1 cellular context compared by ENCODE assay signal in the genomic region with DNA sequence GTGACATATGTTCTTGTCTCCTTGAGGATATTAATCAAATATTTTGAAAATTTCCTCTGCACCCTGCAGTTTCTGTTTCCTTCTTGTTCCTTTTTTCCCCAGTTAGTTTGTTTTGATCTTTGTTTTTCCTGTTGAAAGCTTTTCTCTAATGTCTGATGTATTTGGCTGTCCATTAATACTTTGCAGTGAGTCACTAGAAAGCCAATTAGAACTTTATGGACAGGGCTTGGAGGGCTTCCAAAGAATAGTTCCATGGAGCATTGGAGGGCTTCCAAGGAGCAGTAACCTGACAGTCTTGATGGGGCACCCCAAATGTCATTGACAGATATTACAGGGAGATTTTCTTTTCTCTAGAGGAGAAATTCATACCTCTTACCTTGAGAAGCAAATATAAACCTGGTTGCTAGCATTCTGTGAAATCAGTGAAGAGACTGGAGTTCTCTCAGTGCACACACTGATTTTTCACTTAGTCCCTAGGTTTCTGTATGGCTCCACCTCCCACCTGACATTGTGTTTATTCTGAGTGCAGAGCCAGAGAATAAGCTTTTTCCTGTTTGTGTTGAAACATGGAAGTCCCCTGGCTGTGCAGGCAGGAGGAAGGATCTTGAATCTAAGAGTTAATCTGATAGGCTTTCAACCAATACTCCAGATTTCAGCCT.
TF ChIP-seq lines count a peak whose summit lies in the region.

No MANE protein-coding gene starts in this region.

TF ChIP-seq in HEK293, 187 proteins besides CTCF, POLR2A, EP300 and RAD21 (continued from another document):
- TF ChIP-seq, protein P1, sequence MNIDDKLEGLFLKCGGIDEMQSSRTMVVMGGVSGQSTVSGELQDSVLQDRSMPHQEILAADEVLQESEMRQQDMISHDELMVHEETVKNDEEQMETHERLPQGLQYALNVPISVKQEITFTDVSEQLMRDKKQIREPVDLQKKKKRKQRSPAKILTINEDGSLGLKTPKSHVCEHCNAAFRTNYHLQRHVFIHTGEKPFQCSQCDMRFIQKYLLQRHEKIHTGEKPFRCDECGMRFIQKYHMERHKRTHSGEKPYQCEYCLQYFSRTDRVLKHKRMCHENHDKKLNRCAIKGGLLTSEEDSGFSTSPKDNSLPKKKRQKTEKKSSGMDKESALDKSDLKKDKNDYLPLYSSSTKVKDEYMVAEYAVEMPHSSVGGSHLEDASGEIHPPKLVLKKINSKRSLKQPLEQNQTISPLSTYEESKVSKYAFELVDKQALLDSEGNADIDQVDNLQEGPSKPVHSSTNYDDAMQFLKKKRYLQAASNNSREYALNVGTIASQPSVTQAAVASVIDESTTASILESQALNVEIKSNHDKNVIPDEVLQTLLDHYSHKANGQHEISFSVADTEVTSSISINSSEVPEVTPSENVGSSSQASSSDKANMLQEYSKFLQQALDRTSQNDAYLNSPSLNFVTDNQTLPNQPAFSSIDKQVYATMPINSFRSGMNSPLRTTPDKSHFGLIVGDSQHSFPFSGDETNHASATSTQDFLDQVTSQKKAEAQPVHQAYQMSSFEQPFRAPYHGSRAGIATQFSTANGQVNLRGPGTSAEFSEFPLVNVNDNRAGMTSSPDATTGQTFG (tag by site-specific recombination; IDR thresholded peaks at IDR 0.05; ENCODE audit: borderline replicate concordance): no peak
- TF ChIP-seq HOXC10 (CRISPR knock-in tag; IDR thresholded peaks at IDR 0.05) (no peak), ZNF624 (tag by site-specific recombination; IDR thresholded peaks at IDR 0.05) (no peak), ZNF335 (tag by site-specific recombination; conservative IDR thresholded peaks at IDR 0.05) (0 out of 2 replicates have a peak, but pooled peaks have one; percentile 16), ZNF184 (tag by site-specific recombination; IDR thresholded peaks at IDR 0.05) (no peak), REPIN1 (tag by site-specific recombination; IDR thresholded peaks at IDR 0.05; ENCODE audit: low read depth) (no peak), IKZF3 (tag by site-specific recombination; IDR thresholded peaks at IDR 0.05) (no peak), ZNF626 (tag by site-specific recombination; IDR thresholded peaks at IDR 0.05) (no peak), ZNF366 (tag by site-specific recombination; conservative IDR thresholded peaks at IDR 0.05) (peak; percentile 69; the same call in 1 of the 2 replicates), GFI1B (tag by site-specific recombination; IDR thresholded peaks at IDR 0.05) (no peak), ZNF701 (tag by site-specific recombination; IDR thresholded peaks at IDR 0.05) (no peak), GLIS2 (tag by site-specific recombination; IDR thresholded peaks at IDR 0.05) (no peak), ZNF157 (tag by site-specific recombination; IDR thresholded peaks at IDR 0.05) (no peak), ZNF707 (tag by site-specific recombination; IDR thresholded peaks at IDR 0.05) (no peak)
- TF ChIP-seq, protein P2, sequence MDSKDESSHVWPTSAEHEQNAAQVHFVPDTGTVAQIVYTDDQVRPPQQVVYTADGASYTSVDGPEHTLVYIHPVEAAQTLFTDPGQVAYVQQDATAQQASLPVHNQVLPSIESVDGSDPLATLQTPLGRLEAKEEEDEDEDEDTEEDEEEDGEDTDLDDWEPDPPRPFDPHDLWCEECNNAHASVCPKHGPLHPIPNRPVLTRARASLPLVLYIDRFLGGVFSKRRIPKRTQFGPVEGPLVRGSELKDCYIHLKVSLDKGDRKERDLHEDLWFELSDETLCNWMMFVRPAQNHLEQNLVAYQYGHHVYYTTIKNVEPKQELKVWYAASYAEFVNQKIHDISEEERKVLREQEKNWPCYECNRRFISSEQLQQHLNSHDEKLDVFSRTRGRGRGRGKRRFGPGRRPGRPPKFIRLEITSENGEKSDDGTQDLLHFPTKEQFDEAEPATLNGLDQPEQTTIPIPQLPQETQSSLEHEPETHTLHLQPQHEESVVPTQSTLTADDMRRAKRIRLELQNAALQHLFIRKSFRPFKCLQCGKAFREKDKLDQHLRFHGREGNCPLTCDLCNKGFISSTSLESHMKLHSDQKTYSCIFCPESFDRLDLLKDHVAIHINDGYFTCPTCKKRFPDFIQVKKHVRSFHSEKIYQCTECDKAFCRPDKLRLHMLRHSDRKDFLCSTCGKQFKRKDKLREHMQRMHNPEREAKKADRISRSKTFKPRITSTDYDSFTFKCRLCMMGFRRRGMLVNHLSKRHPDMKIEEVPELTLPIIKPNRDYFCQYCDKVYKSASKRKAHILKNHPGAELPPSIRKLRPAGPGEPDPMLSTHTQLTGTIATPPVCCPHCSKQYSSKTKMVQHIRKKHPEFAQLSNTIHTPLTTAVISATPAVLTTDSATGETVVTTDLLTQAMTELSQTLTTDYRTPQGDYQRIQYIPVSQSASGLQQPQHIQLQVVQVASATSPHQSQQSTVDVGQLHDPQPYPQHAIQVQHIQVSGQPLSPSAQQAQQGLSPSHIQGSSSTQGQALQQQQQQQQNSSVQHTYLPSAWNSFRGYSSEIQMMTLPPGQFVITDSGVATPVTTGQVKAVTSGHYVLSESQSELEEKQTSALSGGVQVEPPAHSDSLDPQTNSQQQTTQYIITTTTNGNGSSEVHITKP (tag by site-specific recombination; IDR thresholded peaks at IDR 0.05): peak; percentile 89
- TF ChIP-seq, protein P3, sequence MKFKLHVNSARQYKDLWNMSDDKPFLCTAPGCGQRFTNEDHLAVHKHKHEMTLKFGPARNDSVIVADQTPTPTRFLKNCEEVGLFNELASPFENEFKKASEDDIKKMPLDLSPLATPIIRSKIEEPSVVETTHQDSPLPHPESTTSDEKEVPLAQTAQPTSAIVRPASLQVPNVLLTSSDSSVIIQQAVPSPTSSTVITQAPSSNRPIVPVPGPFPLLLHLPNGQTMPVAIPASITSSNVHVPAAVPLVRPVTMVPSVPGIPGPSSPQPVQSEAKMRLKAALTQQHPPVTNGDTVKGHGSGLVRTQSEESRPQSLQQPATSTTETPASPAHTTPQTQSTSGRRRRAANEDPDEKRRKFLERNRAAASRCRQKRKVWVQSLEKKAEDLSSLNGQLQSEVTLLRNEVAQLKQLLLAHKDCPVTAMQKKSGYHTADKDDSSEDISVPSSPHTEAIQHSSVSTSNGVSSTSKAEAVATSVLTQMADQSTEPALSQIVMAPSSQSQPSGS (tag by site-specific recombination; IDR thresholded peaks at IDR 0.05; ENCODE audit: low read depth): no peak
- TF ChIP-seq, protein P4, sequence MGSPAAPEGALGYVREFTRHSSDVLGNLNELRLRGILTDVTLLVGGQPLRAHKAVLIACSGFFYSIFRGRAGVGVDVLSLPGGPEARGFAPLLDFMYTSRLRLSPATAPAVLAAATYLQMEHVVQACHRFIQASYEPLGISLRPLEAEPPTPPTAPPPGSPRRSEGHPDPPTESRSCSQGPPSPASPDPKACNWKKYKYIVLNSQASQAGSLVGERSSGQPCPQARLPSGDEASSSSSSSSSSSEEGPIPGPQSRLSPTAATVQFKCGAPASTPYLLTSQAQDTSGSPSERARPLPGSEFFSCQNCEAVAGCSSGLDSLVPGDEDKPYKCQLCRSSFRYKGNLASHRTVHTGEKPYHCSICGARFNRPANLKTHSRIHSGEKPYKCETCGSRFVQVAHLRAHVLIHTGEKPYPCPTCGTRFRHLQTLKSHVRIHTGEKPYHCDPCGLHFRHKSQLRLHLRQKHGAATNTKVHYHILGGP (tag by site-specific recombination; IDR thresholded peaks at IDR 0.05): peak; percentile 24; the same call in 1 of the 2 replicates
- TF ChIP-seq, protein P5, sequence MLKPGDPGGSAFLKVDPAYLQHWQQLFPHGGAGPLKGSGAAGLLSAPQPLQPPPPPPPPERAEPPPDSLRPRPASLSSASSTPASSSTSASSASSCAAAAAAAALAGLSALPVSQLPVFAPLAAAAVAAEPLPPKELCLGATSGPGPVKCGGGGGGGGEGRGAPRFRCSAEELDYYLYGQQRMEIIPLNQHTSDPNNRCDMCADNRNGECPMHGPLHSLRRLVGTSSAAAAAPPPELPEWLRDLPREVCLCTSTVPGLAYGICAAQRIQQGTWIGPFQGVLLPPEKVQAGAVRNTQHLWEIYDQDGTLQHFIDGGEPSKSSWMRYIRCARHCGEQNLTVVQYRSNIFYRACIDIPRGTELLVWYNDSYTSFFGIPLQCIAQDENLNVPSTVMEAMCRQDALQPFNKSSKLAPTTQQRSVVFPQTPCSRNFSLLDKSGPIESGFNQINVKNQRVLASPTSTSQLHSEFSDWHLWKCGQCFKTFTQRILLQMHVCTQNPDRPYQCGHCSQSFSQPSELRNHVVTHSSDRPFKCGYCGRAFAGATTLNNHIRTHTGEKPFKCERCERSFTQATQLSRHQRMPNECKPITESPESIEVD (tag by site-specific recombination; IDR thresholded peaks at IDR 0.05): peak; percentile 88
- TF ChIP-seq, protein P6, sequence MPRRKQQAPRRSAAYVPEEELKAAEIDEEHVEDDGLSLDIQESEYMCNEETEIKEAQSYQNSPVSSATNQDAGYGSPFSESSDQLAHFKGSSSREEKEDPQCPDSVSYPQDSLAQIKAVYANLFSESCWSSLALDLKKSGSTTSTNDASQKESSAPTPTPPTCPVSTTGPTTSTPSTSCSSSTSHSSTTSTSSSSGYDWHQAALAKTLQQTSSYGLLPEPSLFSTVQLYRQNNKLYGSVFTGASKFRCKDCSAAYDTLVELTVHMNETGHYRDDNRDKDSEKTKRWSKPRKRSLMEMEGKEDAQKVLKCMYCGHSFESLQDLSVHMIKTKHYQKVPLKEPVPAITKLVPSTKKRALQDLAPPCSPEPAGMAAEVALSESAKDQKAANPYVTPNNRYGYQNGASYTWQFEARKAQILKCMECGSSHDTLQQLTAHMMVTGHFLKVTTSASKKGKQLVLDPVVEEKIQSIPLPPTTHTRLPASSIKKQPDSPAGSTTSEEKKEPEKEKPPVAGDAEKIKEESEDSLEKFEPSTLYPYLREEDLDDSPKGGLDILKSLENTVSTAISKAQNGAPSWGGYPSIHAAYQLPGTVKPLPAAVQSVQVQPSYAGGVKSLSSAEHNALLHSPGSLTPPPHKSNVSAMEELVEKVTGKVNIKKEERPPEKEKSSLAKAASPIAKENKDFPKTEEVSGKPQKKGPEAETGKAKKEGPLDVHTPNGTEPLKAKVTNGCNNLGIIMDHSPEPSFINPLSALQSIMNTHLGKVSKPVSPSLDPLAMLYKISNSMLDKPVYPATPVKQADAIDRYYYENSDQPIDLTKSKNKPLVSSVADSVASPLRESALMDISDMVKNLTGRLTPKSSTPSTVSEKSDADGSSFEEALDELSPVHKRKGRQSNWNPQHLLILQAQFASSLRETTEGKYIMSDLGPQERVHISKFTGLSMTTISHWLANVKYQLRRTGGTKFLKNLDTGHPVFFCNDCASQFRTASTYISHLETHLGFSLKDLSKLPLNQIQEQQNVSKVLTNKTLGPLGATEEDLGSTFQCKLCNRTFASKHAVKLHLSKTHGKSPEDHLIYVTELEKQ (tag by site-specific recombination; IDR thresholded peaks at IDR 0.05; ENCODE audit: borderline replicate concordance): peak; percentile 73
- TF ChIP-seq, protein P7, sequence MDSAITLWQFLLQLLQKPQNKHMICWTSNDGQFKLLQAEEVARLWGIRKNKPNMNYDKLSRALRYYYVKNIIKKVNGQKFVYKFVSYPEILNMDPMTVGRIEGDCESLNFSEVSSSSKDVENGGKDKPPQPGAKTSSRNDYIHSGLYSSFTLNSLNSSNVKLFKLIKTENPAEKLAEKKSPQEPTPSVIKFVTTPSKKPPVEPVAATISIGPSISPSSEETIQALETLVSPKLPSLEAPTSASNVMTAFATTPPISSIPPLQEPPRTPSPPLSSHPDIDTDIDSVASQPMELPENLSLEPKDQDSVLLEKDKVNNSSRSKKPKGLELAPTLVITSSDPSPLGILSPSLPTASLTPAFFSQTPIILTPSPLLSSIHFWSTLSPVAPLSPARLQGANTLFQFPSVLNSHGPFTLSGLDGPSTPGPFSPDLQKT (IDR thresholded peaks at IDR 0.05; ENCODE audit: borderline replicate concordance, low read depth, low read length): no peak
